Comparison of ENCODE assay signal across 31 cellular contexts in genomic region chr13:99995104-99995502, GRCh38. TPM values are rescaled to one million over a fixed set of nuclear protein-coding genes. Genes with fewer than 3 reads are reported as not detected.
DNase-seq lines count a peak whose midpoint lies in the region; ATAC-seq, FAIRE-seq and TF ChIP-seq lines count a peak whose summit lies in the region.
"Had no signal": no experiment of that assay in that cellular context is flagged by ENCODE, and none has a peak within 500 bp of the region (broad histone marks: within the 10 kb centered on the region; RNA-seq: fewer than 3 reads in every experiment).

No MANE protein-coding gene starts in this region.

- peaks cover 0 to 93% (median 74%) of the 10 kb centered on the region in 45 donors for H3K27me3 ChIP-seq in dorsolateral prefrontal cortex
- H3K27me3 ChIP-seq in osteoblast (ENCODE audit: insufficient read depth, low read length), result peaks cover 94% of the 10 kb centered on the region
- H3K27me3 ChIP-seq: brain microvascular endothelial cell had no signal

- no peak overlapping the region for H3K4me2 ChIP-seq in osteoblast (ENCODE audit: insufficient read depth, low read length)
- H3K4me2 ChIP-seq: SK-N-SH had no signal

- H3K9ac ChIP-seq in SK-N-MC (ENCODE audit: insufficient read length), result no peak overlapping the region
- H3K9ac ChIP-seq: SK-N-SH had no signal

- H3K4me3 ChIP-seq in SK-N-MC (peak overlapping the region; percentile 13), dorsolateral prefrontal cortex (peak overlapping the region in 33 of 59 donors; percentile 4 to 56 (median 29)), osteoblast (ENCODE audit: insufficient read depth, low read length) (no peak overlapping the region)
- H3K4me3 ChIP-seq: lower lobe of right lung, mucosa of descending colon, tibial artery had no signal

- intact Hi-C loops in dorsolateral prefrontal cortex (cut with DNase I), result no loop called here

- ATAC-seq in GM21825 (IDR thresholded peaks at IDR 0.05; ENCODE audit: unreplicated experiment), result no peak
- no peak for ATAC-seq in GM21367 (IDR thresholded peaks at IDR 0.05; ENCODE audit: unreplicated experiment)
- ATAC-seq: activated CD4-positive, alpha-beta T cell treated with anti-CD3 and anti-CD28 coated beads for 36 hours; CD8-positive, alpha-beta T cell; lower lobe of right lung; mucosa of descending colon; natural killer cell treated with Interleukin-12 subunit alpha and Interleukin-12 subunit beta and Interleukin-15 and Interleukin-18, amount 100 ng/mL, for 72 hours had no signal

- DNase-seq in NCI-H2107 treated with DMSO at 0.1 percent for 48 hours (lab: John Stamatoyannopoulos, UW; ENCODE audit: unreplicated experiment), result peak; percentile 63
- DNase-seq in NCI-H2107 (lab: John Stamatoyannopoulos, UW), result no peak
- DNase-seq in SK-N-MC (ENCODE audit: low read depth, low spot score), result no peak
- DNase-seq in dorsolateral prefrontal cortex, result no peak
- peak; percentile 25 for DNase-seq in osteoblast (ENCODE audit: insufficient read length, low spot score, missing footprints)
- DNase-seq in frontal cortex (ENCODE audit: low spot score in 2 of 2), result no peak
- DNase-seq: activated CD8-positive, alpha-beta memory T cell treated with anti-CD3 and anti-CD28 coated beads for 24 hours; activated gamma-delta T cell treated with Interleukin-2 at 50 U/mL for 16 hours; activated T-cell treated with anti-CD3 and anti-CD28 coated beads, Interleukin-2, amount 50 U/mL, for 1 hour; brain microvascular endothelial cell; CD8-positive, alpha-beta T cell; DMS 273 treated with DMSO at 0.1 percent for 48 hours; effector CD8-positive, alpha-beta T cell; Karpas-422; kidney glomerular epithelial cell; lower lobe of right lung; mucosa of descending colon; MV-4-11; NCI-H1694; NCI-H2171; NCI-H526 treated with DMSO at 0.1 percent for 48 hours; RPMI8226; SK-N-SH; spleen; tibial artery had no signal

- no peaks in the 10 kb centered on the region for H3K79me2 ChIP-seq in osteoblast (ENCODE audit: insufficient read depth, low read length)

- no peak overlapping the region for H2AFZ ChIP-seq in osteoblast (ENCODE audit: low read length)

- peaks cover 4% of the 10 kb centered on the region for H4K20me1 ChIP-seq in osteoblast (ENCODE audit: insufficient read depth, low read length)

- H3K36me3 ChIP-seq in SK-N-MC (ENCODE audit: insufficient read depth, low read length) (no peaks in the 10 kb centered on the region), osteoblast (ENCODE audit: insufficient read depth, low read length) (no peaks in the 10 kb centered on the region)
- H3K36me3 ChIP-seq: brain microvascular endothelial cell, lower lobe of right lung, spleen, tibial artery had no signal

- no peaks in the 10 kb centered on the region for H3K9me3 ChIP-seq in SK-N-MC (ENCODE audit: low read depth, low read length)
- H3K9me3 ChIP-seq in osteoblast (ENCODE audit: low read depth, low read length), result peaks cover 2% of the 10 kb centered on the region
- H3K9me3 ChIP-seq: lower lobe of right lung, mucosa of descending colon, SK-N-SH, tibial artery had no signal

- TF ChIP-seq CTCF in dorsolateral prefrontal cortex (IDR thresholded peaks at IDR 0.05 in 54 of 56, conservative IDR thresholded peaks at IDR 0.05 in 2 of 56; ENCODE audit: low read depth in 1 of 56, partially characterized antibody in 56 of 56), result no peak
- no peak for TF ChIP-seq CTCF in osteoblast (IDR thresholded peaks at IDR 0.05; ENCODE audit: extremely low read depth, low read depth, low read length)

- H3K27ac ChIP-seq in SK-N-MC (no peak overlapping the region), dorsolateral prefrontal cortex (peak overlapping the region in 45 of 59 donors; percentile 6 to 99 (median 61)), osteoblast (ENCODE audit: low read depth, low read length) (no peak overlapping the region)
- H3K27ac ChIP-seq: 22Rv1, brain microvascular endothelial cell, lower lobe of right lung, spleen, tibial artery had no signal

- FAIRE-seq in frontal cortex (lab: Jason Lieb, UNC), result no peak

- H3K4me1 ChIP-seq in osteoblast (ENCODE audit: insufficient read depth, low read length), result no peaks in the 10 kb centered on the region

RNA-seq across cellular contexts. Expression of gene ZIC2, which starts 13.5 kb away (rescaled TPM):
- total RNA-seq in dorsolateral prefrontal cortex (10 to 100 TPM in 117 of 120 experiments, 1 to 10 TPM in 3; 6.5 to 90.1 (median 24.5) TPM), osteoblast (not detected in 2 replicates), frontal cortex (2.4 TPM)
- total RNA-seq: activated CD4-positive, alpha-beta T cell treated with anti-CD3 and anti-CD28 coated beads for 36 hours; CD8-positive, alpha-beta T cell; epithelial cell of proximal tubule; lower lobe of right lung; spleen had no signal

RNA-seq across cellular contexts. Expression of gene ZIC5, which starts 23.5 kb away (rescaled TPM):
- 10 to 100 TPM in 1 of 120 experiments, 1 to 10 TPM in 118, under 1 TPM in 1; 0.91 to 10.4 (median 3.1) TPM for total RNA-seq in dorsolateral prefrontal cortex
- not detected in 2 replicates for total RNA-seq in osteoblast
- 1.6 TPM for total RNA-seq in frontal cortex
- total RNA-seq: activated CD4-positive, alpha-beta T cell treated with anti-CD3 and anti-CD28 coated beads for 36 hours; CD8-positive, alpha-beta T cell; epithelial cell of proximal tubule; lower lobe of right lung; mucosa of descending colon; natural killer cell treated with Interleukin-12 subunit alpha and Interleukin-12 subunit beta and Interleukin-15 and Interleukin-18, amount 100 ng/mL, for 72 hours; spleen had no signal

Comparison
In these comparisons a context has a peak if more than half of its experiments do, and no peak if none do; other contexts are left out.
1. DNase-seq: peak in NCI-H2107 treated with DMSO at 0.1 percent for 48 hours (single experiment) and osteoblast (single experiment); none in NCI-H2107 (single experiment), SK-N-MC (single experiment), dorsolateral prefrontal cortex (0 of 10) and frontal cortex (0 of 2).
2. H3K27ac ChIP-seq: peak in dorsolateral prefrontal cortex (45 of 59); none in SK-N-MC (single experiment) and osteoblast (single experiment).